In genomic region chr2:65431417-65432226, GRCh38 we compare ENCODE assay signal across 1 cellular context.
TF ChIP-seq lines count a peak whose summit lies in the region.

No MANE protein-coding gene starts in this region.

TF ChIP-seq in HepG2, 621 proteins besides CTCF, POLR2A, EP300 and RAD21 (continued from another document and continues in another):
- no peak for TF ChIP-seq ZBTB25 (CRISPR knock-in tag; IDR thresholded peaks at IDR 0.05)
- TF ChIP-seq KAT7 (CRISPR knock-in tag; IDR thresholded peaks at IDR 0.05; ENCODE audit: borderline replicate concordance) = no peak
- 0 out of 2 replicates have a peak, but pooled peaks have one; percentile 29 for TF ChIP-seq ZMYM3 (CRISPR knock-in tag; IDR thresholded peaks at IDR 0.05)
- peak; percentile 53; the same call in 1 of the 2 replicates for TF ChIP-seq ZKSCAN5 (CRISPR knock-in tag; IDR thresholded peaks at IDR 0.05)
- peak; percentile 56; the same call in 1 of the 2 replicates for TF ChIP-seq ZXDC (CRISPR knock-in tag; IDR thresholded peaks at IDR 0.05)
- peak; percentile 17; the same call in 1 of the 2 replicates for TF ChIP-seq AHDC1 (CRISPR knock-in tag; IDR thresholded peaks at IDR 0.05; ENCODE audit: borderline replicate concordance)
- TF ChIP-seq ZNF776 (CRISPR knock-in tag; IDR thresholded peaks at IDR 0.05) = 0 out of 2 replicates have a peak, but pooled peaks have one; percentile 29
- peak; percentile 78 for TF ChIP-seq ZNF501 (CRISPR knock-in tag; IDR thresholded peaks at IDR 0.05)
- TF ChIP-seq ZNF20 (CRISPR knock-in tag; IDR thresholded peaks at IDR 0.05) = no peak
- 0 out of 2 replicates have a peak, but pooled peaks have one; percentile 27 for TF ChIP-seq SP4 (CRISPR knock-in tag; IDR thresholded peaks at IDR 0.05)
- TF ChIP-seq CEBPZ (IDR thresholded peaks at IDR 0.05; ENCODE audit: low read length) = no peak
- TF ChIP-seq TARDBP (CRISPR knock-in tag; IDR thresholded peaks at IDR 0.05) = no peak
- TF ChIP-seq MLXIP (CRISPR knock-in tag; IDR thresholded peaks at IDR 0.05; ENCODE audit: borderline replicate concordance) = no peak
- TF ChIP-seq SKI (IDR thresholded peaks at IDR 0.05; ENCODE audit: partially characterized antibody) = no peak
- no peak for TF ChIP-seq ZNF143 (CRISPR knock-in tag; IDR thresholded peaks at IDR 0.05)
- no peak for TF ChIP-seq ZNF207 (IDR thresholded peaks at IDR 0.05; ENCODE audit: borderline replicate concordance)
- no peak for TF ChIP-seq ZNF577 (CRISPR knock-in tag; IDR thresholded peaks at IDR 0.05; ENCODE audit: borderline replicate concordance, low read depth)
- TF ChIP-seq ZNF607 (CRISPR knock-in tag; IDR thresholded peaks at IDR 0.05; ENCODE audit: borderline replicate concordance) = no peak; the same call in none of the 2 replicates
- 0 out of 2 replicates have a peak, but pooled peaks have one; percentile 26 for TF ChIP-seq UBTF (CRISPR knock-in tag; IDR thresholded peaks at IDR 0.05)
- TF ChIP-seq MYPOP (CRISPR knock-in tag; IDR thresholded peaks at IDR 0.05) = no peak
- no peak for TF ChIP-seq RELA (CRISPR knock-in tag; IDR thresholded peaks at IDR 0.05)
- TF ChIP-seq EHMT2 (IDR thresholded peaks at IDR 0.05; ENCODE audit: borderline replicate concordance, low read depth, low read length) = no peak
- TF ChIP-seq ZNF251 (CRISPR knock-in tag; IDR thresholded peaks at IDR 0.05) = no peak
- no peak for TF ChIP-seq CSRNP1 (CRISPR knock-in tag; IDR thresholded peaks at IDR 0.05)
- TF ChIP-seq HNRNPH1 (optimal IDR thresholded peaks at IDR 0.05; ENCODE audit: low read depth, low read length) = peak; percentile 43
- TF ChIP-seq ZFP91 (CRISPR knock-in tag; IDR thresholded peaks at IDR 0.05; ENCODE audit: borderline replicate concordance) = peak; percentile 21; the same call in 1 of the 2 replicates
- no peak for TF ChIP-seq ZNF354B (CRISPR knock-in tag; IDR thresholded peaks at IDR 0.05)
- peak; percentile 46; the same call in 1 of the 2 replicates for TF ChIP-seq DR1 (CRISPR knock-in tag; IDR thresholded peaks at IDR 0.05)
- no peak for TF ChIP-seq RCOR2 (CRISPR knock-in tag; IDR thresholded peaks at IDR 0.05)
- TF ChIP-seq BRD4 (CRISPR knock-in tag; IDR thresholded peaks at IDR 0.05) = 0 out of 2 replicates have a peak, but pooled peaks have one; percentile 52
- TF ChIP-seq ZBTB8A (CRISPR knock-in tag; IDR thresholded peaks at IDR 0.05; ENCODE audit: borderline replicate concordance, low read depth) = 0 out of 2 replicates have a peak, but pooled peaks have one; percentile 25
- TF ChIP-seq TOPORS (CRISPR knock-in tag; IDR thresholded peaks at IDR 0.05) = no peak
- no peak; the same call in 1 of the 2 replicates for TF ChIP-seq ETV6 (CRISPR knock-in tag; conservative IDR thresholded peaks at IDR 0.05)
- no peak for TF ChIP-seq SIX4 (CRISPR knock-in tag; IDR thresholded peaks at IDR 0.05)
